ENCODE assay signal across 9 cellular contexts in the genomic region with DNA sequence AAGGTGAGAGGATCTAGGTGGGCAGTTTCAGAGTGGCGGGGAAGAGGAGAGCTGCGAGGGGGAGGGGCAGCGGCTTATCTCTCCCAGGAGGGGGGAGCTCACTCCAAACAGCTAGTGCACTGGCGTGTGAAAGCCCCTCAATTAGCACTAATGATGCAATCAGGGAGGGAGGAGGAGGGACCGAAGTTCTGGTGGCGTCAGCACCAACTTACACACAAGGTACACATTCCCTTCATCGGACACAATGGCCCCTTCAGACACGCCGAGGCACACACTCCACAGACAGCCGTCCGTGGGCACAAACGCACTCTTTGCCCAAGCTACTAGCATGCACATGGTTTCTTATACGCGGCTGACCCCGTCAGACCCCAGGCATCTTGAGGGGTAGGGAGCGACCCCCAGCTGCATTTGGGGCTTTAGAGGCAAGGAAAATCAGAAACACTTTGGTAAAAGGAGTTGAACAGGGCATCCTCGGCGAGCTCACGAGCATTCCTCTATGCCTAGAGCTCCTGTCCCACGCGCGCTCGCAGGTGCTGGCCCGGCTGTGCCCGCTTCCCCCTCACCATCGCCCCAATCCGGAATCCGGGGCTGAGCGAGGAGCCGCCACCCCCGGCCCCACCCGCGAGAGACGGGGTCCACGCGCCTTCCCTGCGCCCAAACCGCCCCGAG. TPM values are rescaled to one million over a fixed set of nuclear protein-coding genes. Genes with fewer than 3 reads are reported as not detected.
A peak's percentile ranks its signal among the peaks of the same experiment; 100 is the strongest.
DNase-seq lines count a peak whose midpoint lies in the region; ATAC-seq and FAIRE-seq lines count a peak whose summit lies in the region.
"Had no signal": no experiment of that assay in that cellular context is flagged by ENCODE, and none has a peak within 500 bp of the region (broad histone marks: within the 10 kb centered on the region; RNA-seq: fewer than 3 reads in every experiment).

No MANE protein-coding gene starts in this region.

- peak in 3 of 5 donors; percentile 12 to 19 (median 14) for DNase-seq in CD4-positive, alpha-beta memory T cell
- DNase-seq in activated T-helper 2 cell treated with anti-CD3 and anti-CD28 coated beads, Interferon-gamma antibody, Interleukin-2, Interleukin-4, amounts not matched to agents 10 μg/mL and 5 μg/mL and 100 μg/mL, durations not matched to agents 14 hours and 24 hours and 36 hours (ENCODE audit: low spot score): no peak
- DNase-seq in small intestine: no peak
- DNase-seq in stimulated activated CD8-positive, alpha-beta memory T cell treated with anti-CD3 and anti-CD28 coated beads, Interleukin-4, amount 100 ng/mL, for 48 hours: no peak
- no peak for DNase-seq in effector CD8-positive, alpha-beta T cell (lab: John Stamatoyannopoulos, UW)

- H3K27ac Mint-ChIP-seq in CD4-positive, alpha-beta memory T cell: peak overlapping the region in 1 of 7 donors; percentile 62
- no peak overlapping the region for H3K27ac Mint-ChIP-seq in activated T-helper 2 cell treated with anti-CD3 and anti-CD28 coated beads, Interferon-gamma antibody, Interleukin-2, Interleukin-4, amounts not matched to agents 10 μg/mL and 5 μg/mL and 100 μg/mL, durations not matched to agents 14 hours and 24 hours and 36 hours

- intact Hi-C loops in CD4-positive, alpha-beta memory T cell (cut with micrococcal nuclease): no loop called here
- intact Hi-C loops in activated T-helper 2 cell treated with anti-CD3 and anti-CD28 coated beads, Interferon-gamma antibody, Interleukin-2, Interleukin-4, amounts not matched to agents 10 μg/mL and 5 μg/mL and 100 μg/mL, durations not matched to agents 14 hours and 24 hours and 36 hours (cut with micrococcal nuclease): no loop called here

- H3K4me3 ChIP-seq in CD4-positive, alpha-beta memory T cell (ENCODE audit: low read length in 2 of 2): peak overlapping the region in 1 of 2 donors; percentile 27
- H3K4me3 ChIP-seq in iPS-11a (ENCODE audit: low read depth, low read length) (peak overlapping the region; percentile 60), small intestine (ENCODE audit: low read depth in 1 of 2, low read length in 2 of 2) (peak overlapping the region; percentile 26 to 61)

- 2 to 5% (median 4%) methylated on average over 37 to 39 of the region's 39 CpGs for WGBS in small intestine, 3 donors

- no peaks in the 10 kb centered on the region for H3K36me3 ChIP-seq in CD4-positive, alpha-beta memory T cell (ENCODE audit: insufficient read depth, low read length)
- H3K36me3 ChIP-seq in small intestine (ENCODE audit: control insufficient read depth in 2 of 2, insufficient read depth in 2 of 2, low read length in 2 of 2): no peaks in the 10 kb centered on the region

- H3K4me1 Mint-ChIP-seq in CD4-positive, alpha-beta memory T cell: peaks cover 2 to 18% (median 5%) of the 10 kb centered on the region in 4 donors
- no peaks in the 10 kb centered on the region for H3K4me1 Mint-ChIP-seq in activated T-helper 2 cell treated with anti-CD3 and anti-CD28 coated beads, Interferon-gamma antibody, Interleukin-2, Interleukin-4, amounts not matched to agents 10 μg/mL and 5 μg/mL and 100 μg/mL, durations not matched to agents 14 hours and 24 hours and 36 hours (ENCODE audit: low read depth)

- CTCF ChIA-PET in CD4-positive, alpha-beta memory T cell (lab: Charles Lee; ENCODE audit: partially characterized antibody): interaction anchor here (1.4 kb wide), 1 partner anchor 177 kb away, joined by 3 read pairs; no protein-coding TSS in a partner anchor

- peaks cover 6% of the 10 kb centered on the region for H3K4me1 ChIP-seq in CD4-positive, alpha-beta memory T cell (ENCODE audit: insufficient read depth, low read length)
- no peaks in the 10 kb centered on the region for H3K4me1 ChIP-seq in small intestine (ENCODE audit: control insufficient read depth in 2 of 2, insufficient read depth in 1 of 2, low read depth in 1 of 2, low read length in 1 of 2)

- H3K9me3 Mint-ChIP-seq in CD4-positive, alpha-beta memory T cell: peaks cover 0 to 2% (median 0%) of the 10 kb centered on the region in 8 donors
- no peaks in the 10 kb centered on the region for H3K9me3 Mint-ChIP-seq in activated T-helper 2 cell treated with anti-CD3 and anti-CD28 coated beads, Interferon-gamma antibody, Interleukin-2, Interleukin-4, amounts not matched to agents 10 μg/mL and 5 μg/mL and 100 μg/mL, durations not matched to agents 14 hours and 24 hours and 36 hours

- no peaks in the 10 kb centered on the region for H3K9me3 ChIP-seq in CD4-positive, alpha-beta memory T cell (ENCODE audit: control insufficient read depth in 1 of 2, low read length in 2 of 2)
- H3K9me3 ChIP-seq in small intestine (ENCODE audit: control insufficient read depth, low read depth): no peaks in the 10 kb centered on the region

- POLR2A ChIA-PET in CD4-positive, alpha-beta memory T cell (lab: Charles Lee; ENCODE audit: partially characterized antibody): no interaction called here

- no peak for FAIRE-seq in small intestine (lab: Jason Lieb, UNC)
- FAIRE-seq: islet of Langerhans had no signal

- H3K4me3 Mint-ChIP-seq in CD4-positive, alpha-beta memory T cell: peak overlapping the region; percentile 77 to 82 (median 80)
- H3K4me3 Mint-ChIP-seq in activated T-helper 2 cell treated with anti-CD3 and anti-CD28 coated beads, Interferon-gamma antibody, Interleukin-2, Interleukin-4, amounts not matched to agents 10 μg/mL and 5 μg/mL and 100 μg/mL, durations not matched to agents 14 hours and 24 hours and 36 hours (ENCODE audit: low read depth): peak overlapping the region; percentile 18

- H3K27ac ChIP-seq in CD4-positive, alpha-beta memory T cell (ENCODE audit: low read depth, low read length): no peak overlapping the region
- H3K27ac ChIP-seq in small intestine (ENCODE audit: low read depth in 1 of 2, low read length in 1 of 2): peak overlapping the region in 1 of 2 donors; percentile 38

- H3K36me3 Mint-ChIP-seq in CD4-positive, alpha-beta memory T cell: no peaks in the 10 kb centered on the region
- no peaks in the 10 kb centered on the region for H3K36me3 Mint-ChIP-seq in activated T-helper 2 cell treated with anti-CD3 and anti-CD28 coated beads, Interferon-gamma antibody, Interleukin-2, Interleukin-4, amounts not matched to agents 10 μg/mL and 5 μg/mL and 100 μg/mL, durations not matched to agents 14 hours and 24 hours and 36 hours (ENCODE audit: low read depth)

- peaks cover 38% of the 10 kb centered on the region in 2 donors for H3K27me3 Mint-ChIP-seq in CD4-positive, alpha-beta memory T cell
- peaks cover 68% of the 10 kb centered on the region for H3K27me3 Mint-ChIP-seq in activated T-helper 2 cell treated with anti-CD3 and anti-CD28 coated beads, Interferon-gamma antibody, Interleukin-2, Interleukin-4, amounts not matched to agents 10 μg/mL and 5 μg/mL and 100 μg/mL, durations not matched to agents 14 hours and 24 hours and 36 hours (ENCODE audit: low read depth)

- H3K27me3 ChIP-seq in CD4-positive, alpha-beta memory T cell (ENCODE audit: insufficient read depth, low read length): peaks cover 17% of the 10 kb centered on the region
- H3K27me3 ChIP-seq in small intestine (ENCODE audit: control insufficient read depth in 2 of 2, insufficient read depth in 2 of 2, low read length in 2 of 2): no peaks in the 10 kb centered on the region

- ATAC-seq in HG03103 (IDR thresholded peaks at IDR 0.05; ENCODE audit: low read depth, unreplicated experiment) (peak; percentile 8), HG03565 (IDR thresholded peaks at IDR 0.05; ENCODE audit: unreplicated experiment) (no peak)

RNA-seq across cellular contexts. Expression of a gene that starts 0.9 kb away (rescaled TPM):
- total RNA-seq in CD4-positive, alpha-beta memory T cell: not detected
- polyA plus RNA-seq in CD4-positive, alpha-beta memory T cell: under 1 TPM in 1 of 2 donors, not detected in 1; 0.41 TPM
- 0.11 TPM in 1 of 2 replicates, not detected in the other for total RNA-seq in activated T-helper 2 cell treated with anti-CD3 and anti-CD28 coated beads, Interferon-gamma antibody, Interleukin-2, Interleukin-4, amounts not matched to agents 10 μg/mL and 5 μg/mL and 100 μg/mL, durations not matched to agents 14 hours and 24 hours and 36 hours
- polyA plus RNA-seq in small intestine: 100 to 1,000 TPM in 1 of 3 donors, 10 to 100 TPM in 1, 1 to 10 TPM in 1; 7.8 to 129 (median 13.8) TPM

Comparison
In these comparisons a context has a peak if more than half of its experiments do, and no peak if none do; other contexts are left out.
1. DNase-seq: peak in CD4-positive, alpha-beta memory T cell (3 of 5); none in activated T-helper 2 cell treated with anti-CD3 and anti-CD28 coated beads, Interferon-gamma antibody, Interleukin-2, Interleukin-4, amounts not matched to agents 10 μg/mL and 5 μg/mL and 100 μg/mL, durations not matched to agents 14 hours and 24 hours and 36 hours (single experiment), small intestine (single experiment), stimulated activated CD8-positive, alpha-beta memory T cell treated with anti-CD3 and anti-CD28 coated beads, Interleukin-4, amount 100 ng/mL, for 48 hours (single experiment) and effector CD8-positive, alpha-beta T cell (single experiment).